7 cellular contexts compared by ENCODE assay signal in the genomic region with DNA sequence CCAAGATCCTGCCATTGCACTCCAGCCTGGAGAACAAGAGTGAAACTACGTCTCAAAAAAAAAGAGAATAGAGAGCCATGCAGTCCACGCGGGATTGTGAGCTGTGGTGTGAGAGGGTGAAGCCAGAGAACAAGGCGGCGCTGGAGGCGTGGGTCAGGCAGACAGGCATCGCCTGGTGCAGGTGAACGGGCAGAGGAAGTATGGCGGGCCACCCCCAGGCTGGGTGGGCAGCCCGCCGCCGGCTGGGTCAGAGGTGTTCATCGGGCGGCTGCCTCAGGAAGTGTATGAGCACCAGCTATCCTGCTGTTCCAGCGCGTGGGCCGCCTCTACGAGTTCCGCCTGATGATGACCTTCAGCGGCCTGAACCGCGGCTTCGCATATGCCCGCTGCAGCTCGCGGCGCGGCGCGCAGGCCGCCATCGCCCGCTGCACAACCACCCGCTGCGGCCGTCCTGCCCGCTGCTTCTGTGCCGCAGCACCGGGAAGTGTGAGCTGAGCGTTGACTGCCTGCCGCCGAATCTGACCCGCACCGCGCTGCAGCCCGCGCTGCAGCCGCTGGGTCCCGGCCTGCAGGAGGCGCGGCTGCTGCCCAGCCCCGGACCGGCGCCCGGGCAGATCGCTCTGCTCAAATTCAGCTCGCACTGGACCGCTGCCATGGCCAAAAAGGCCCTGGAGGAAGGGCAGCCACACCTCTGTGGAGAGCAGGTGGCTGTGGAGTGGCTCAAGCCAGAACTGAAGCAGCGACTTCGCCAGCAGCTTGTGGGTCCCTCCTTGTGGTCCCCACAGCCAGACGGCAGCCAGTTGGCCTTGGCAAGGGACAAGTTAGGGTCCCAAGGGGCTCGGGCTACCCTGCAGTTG.
DNase-seq lines count a peak whose midpoint lies in the region; ATAC-seq and TF ChIP-seq lines count a peak whose summit lies in the region.
"Not testable (repeated sequence)": the region's sequence is repeated elsewhere in the genome, so short reads cannot be mapped to it uniquely, and the experiment has no call there.

No MANE protein-coding gene starts in this region.

- not testable (repeated sequence) for TF ChIP-seq POLR2A in sigmoid colon (IDR thresholded peaks at IDR 0.05)

- H3K27ac Mint-ChIP-seq in WTC11 = peak overlapping the region; percentile 79

- peaks cover 12% of the 10 kb centered on the region for H3K36me3 Mint-ChIP-seq in WTC11

- 2 to 3% methylated on average over 49 to 51 of the region's 62 CpGs for WGBS in sigmoid colon, 2 donors

- H3K9me3 ChIP-seq in lower lobe of right lung, sigmoid colon: not testable (repeated sequence)

- peak; percentile 10 for TF ChIP-seq CTCF in GM12873 (IDR thresholded peaks at IDR 0.05; ENCODE audit: insufficient read depth, low read depth, low read length, missing control alignments)
- TF ChIP-seq CTCF in WTC11 (IDR thresholded peaks at IDR 0.05) = not testable (repeated sequence)
- peak; percentile 10 for TF ChIP-seq CTCF in foreskin fibroblast (IDR thresholded peaks at IDR 0.05; ENCODE audit: low read depth, low read length)
- peak; percentile 37 for TF ChIP-seq CTCF in lower lobe of right lung (IDR thresholded peaks at IDR 0.05)
- peak in 2 of 4 experiments; percentile 20 to 27 for TF ChIP-seq CTCF in sigmoid colon (IDR thresholded peaks at IDR 0.05)

- in situ Hi-C loops in KBM-7 (cut with MboI; ENCODE audit: low pct_unique_long_range_greater_than_20kb, low sequenced_read_pairs) = loop anchor here (25.0 kb wide), 1 partner anchor 676 kb away; no protein-coding TSS in a partner anchor

- H3K27me3 ChIP-seq in lower lobe of right lung (ENCODE audit: low read depth); sigmoid colon: not testable (repeated sequence)

- CTCF ChIA-PET in WTC11 (lab: Charles Lee) = interaction anchor here (0.5 to 1.0 kb wide), 4 partner anchors 181 to 674 kb away, joined by 3 to 9 read pairs (median 4); partner anchors contain the start of gene HEXIM1

- not testable (repeated sequence) for TF ChIP-seq EP300 in sigmoid colon (IDR thresholded peaks at IDR 0.05)

- not testable (repeated sequence) for H3K9me3 Mint-ChIP-seq in WTC11

- peak; percentile 69 for ATAC-seq in WTC11
- peak; percentile 29 to 89 for ATAC-seq in lower lobe of right lung

- intact Hi-C loops in lower lobe of right lung (cut with DNase I); sigmoid colon (cut with DNase I): not testable (repeated sequence)

- H3K4me3 Mint-ChIP-seq in WTC11 = peak overlapping the region; percentile 92

- not testable (repeated sequence) for H3K36me3 ChIP-seq in lower lobe of right lung, sigmoid colon

- DNase-seq in KBM-7 (peak; percentile 59), WTC11 (ENCODE audit: low spot score) (peak; percentile 71), astrocyte of the hippocampus (ENCODE audit: low read depth, low spot score) (peak; percentile 71), foreskin fibroblast (peak; percentile 29 to 70), lower lobe of right lung (peak; percentile 73)
- DNase-seq in sigmoid colon = not testable (repeated sequence)

- not testable (repeated sequence) for H3K27me3 Mint-ChIP-seq in WTC11 (ENCODE audit: low read depth)

- peaks cover 23% of the 10 kb centered on the region for H3K4me1 Mint-ChIP-seq in WTC11

- H3K4me3 ChIP-seq in foreskin fibroblast (ENCODE audit: low read depth in 1 of 2, low read length in 2 of 2) (peak overlapping the region; percentile 58 to 77), lower lobe of right lung (peak overlapping the region; percentile 79), sigmoid colon (peak overlapping the region; percentile 47 to 84 (median 70))

- H3K27ac ChIP-seq in lower lobe of right lung (peak overlapping the region; percentile 91), sigmoid colon (peak overlapping the region; percentile 77 to 87 (median 82))

- H3K4me1 ChIP-seq in lower lobe of right lung (peaks cover 30% of the 10 kb centered on the region), sigmoid colon (peaks cover 0 to 28% (median 15%) of the 10 kb centered on the region in 4 donors)

- POLR2A ChIA-PET in WTC11 (lab: Charles Lee) = interaction anchor here (0.5 to 1.0 kb wide), 4 partner anchors 328 to 682 kb away, joined by 3 to 6 read pairs (median 4); no protein-coding TSS in a partner anchor

TF ChIP-seq in WTC11, 78 proteins besides CTCF, POLR2A, EP300 and RAD21 (continues in another document):
- peak; percentile 84 for TF ChIP-seq HMGXB4 (CRISPR knock-in tag; IDR thresholded peaks at IDR 0.05)
- 0 out of 2 replicates have a peak, but pooled peaks have one; percentile 29 for TF ChIP-seq USF1 (CRISPR knock-in tag; IDR thresholded peaks at IDR 0.05)
- TF ChIP-seq, protein P1, sequence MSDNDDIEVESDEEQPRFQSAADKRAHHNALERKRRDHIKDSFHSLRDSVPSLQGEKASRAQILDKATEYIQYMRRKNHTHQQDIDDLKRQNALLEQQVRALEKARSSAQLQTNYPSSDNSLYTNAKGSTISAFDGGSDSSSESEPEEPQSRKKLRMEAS (CRISPR knock-in tag; IDR thresholded peaks at IDR 0.05) = peak; percentile 74
- TF ChIP-seq FOXP1 (CRISPR knock-in tag; IDR thresholded peaks at IDR 0.05; ENCODE audit: borderline replicate concordance) = peak; percentile 66
- TF ChIP-seq IRF1 (CRISPR knock-in tag; IDR thresholded peaks at IDR 0.05) = 0 out of 2 replicates have a peak, but pooled peaks have one; percentile 28
- TF ChIP-seq TP53 (CRISPR knock-in tag; IDR thresholded peaks at IDR 0.05) = peak; percentile 72; the same call in 1 of the 2 replicates
- 0 out of 2 replicates have a peak, but pooled peaks have one; percentile 50 for TF ChIP-seq E2F5 (CRISPR knock-in tag; IDR thresholded peaks at IDR 0.05)
- TF ChIP-seq ESRRA (CRISPR knock-in tag; IDR thresholded peaks at IDR 0.05; ENCODE audit: borderline replicate concordance) = peak; percentile 77; the same call in 1 of the 2 replicates
- TF ChIP-seq RELA (CRISPR knock-in tag; IDR thresholded peaks at IDR 0.05; ENCODE audit: borderline replicate concordance) = 0 out of 2 replicates have a peak, but pooled peaks have one; percentile 67
- TF ChIP-seq PREB (CRISPR knock-in tag; IDR thresholded peaks at IDR 0.05; ENCODE audit: borderline replicate concordance) = 0 out of 2 replicates have a peak, but pooled peaks have one; percentile 36
- peak; percentile 78; the same call in 1 of the 2 replicates for TF ChIP-seq KAT7 (CRISPR knock-in tag; IDR thresholded peaks at IDR 0.05; ENCODE audit: borderline replicate concordance)
- peak; percentile 42; the same call in 1 of the 2 replicates for TF ChIP-seq ZNF232 (CRISPR knock-in tag; IDR thresholded peaks at IDR 0.05)
